In genomic region chr3:148360046-148360445, GRCh38 we compare ENCODE assay signal across 29 cellular contexts.
DNase-seq lines count a peak whose midpoint lies in the region; ATAC-seq and TF ChIP-seq lines count a peak whose summit lies in the region.
"Had no signal": no experiment of that assay in that cellular context is flagged by ENCODE, and none has a peak within 500 bp of the region (broad histone marks: within the 10 kb centered on the region; RNA-seq: fewer than 3 reads in every experiment).

No MANE protein-coding gene starts in this region.

- POLR2A ChIA-PET in AG04450 (lab: Yijun Ruan, JAX): no interaction called here

- TF ChIP-seq EP300 in gastroesophageal sphincter (IDR thresholded peaks at IDR 0.05): no peak

- no peak for ATAC-seq in gastroesophageal sphincter
- ATAC-seq: activated T-helper 17 cell treated with anti-CD3 and anti-CD28 coated beads, Interleukin-2, amount 50 U/mL, for 72 hours; body of pancreas; GM23338; mucosa of descending colon; Panc1; sciatic nerve; stimulated activated naive CD8-positive, alpha-beta T cell treated with anti-CD3 and anti-CD28 coated beads, Interleukin-15, amount 100 ng/mL, for 72 hours had no signal

- intact Hi-C loops in testis (cut with DNase I; ENCODE audit: low total_unique reads) (no loop called here), ascending aorta (cut with DNase I) (no loop called here), posterior vena cava (cut with DNase I) (no loop called here)

- no peaks in the 10 kb centered on the region for H3K36me3 ChIP-seq in GM23248 (ENCODE audit: low read depth)
- H3K36me3 ChIP-seq in gastroesophageal sphincter: no peaks in the 10 kb centered on the region
- no peaks in the 10 kb centered on the region for H3K36me3 ChIP-seq in testis (ENCODE audit: low read depth, missing control alignments)
- H3K36me3 ChIP-seq in ascending aorta: no peaks in the 10 kb centered on the region
- H3K36me3 ChIP-seq: transverse colon had no signal

- H3K4me1 ChIP-seq in GM23248 (ENCODE audit: insufficient read depth) (peaks cover 21% of the 10 kb centered on the region), gastroesophageal sphincter (no peaks in the 10 kb centered on the region), testis (no peaks in the 10 kb centered on the region), ascending aorta (no peaks in the 10 kb centered on the region)
- H3K4me1 ChIP-seq: body of pancreas, transverse colon had no signal

- no peaks in the 10 kb centered on the region for H3K9me3 ChIP-seq in AG04450 (ENCODE audit: control insufficient read depth, insufficient read depth, low read length)
- H3K9me3 ChIP-seq in GM23248 (ENCODE audit: low read depth): no peaks in the 10 kb centered on the region
- H3K9me3 ChIP-seq in gastroesophageal sphincter: no peaks in the 10 kb centered on the region
- H3K9me3 ChIP-seq in testis: no peaks in the 10 kb centered on the region
- no peaks in the 10 kb centered on the region for H3K9me3 ChIP-seq in ascending aorta
- H3K9me3 ChIP-seq: body of pancreas, mucosa of descending colon, transverse colon had no signal

- H2AFZ ChIP-seq in GM23248: peak overlapping the region; percentile 20; the same call in 1 of the 2 replicates
- H2AFZ ChIP-seq: GM23338 had no signal

- no peaks in the 10 kb centered on the region for H4K20me1 ChIP-seq in GM23248 (ENCODE audit: insufficient read depth)

- H3K9ac ChIP-seq in GM23248: no peak overlapping the region

- H3F3A ChIP-seq in GM23248 (ENCODE audit: insufficient read depth): peaks cover 29% of the 10 kb centered on the region

- TF ChIP-seq CTCF in AG04450 (IDR thresholded peaks at IDR 0.05; ENCODE audit: low read depth, low read length): no peak
- TF ChIP-seq CTCF in gastroesophageal sphincter (IDR thresholded peaks at IDR 0.05): no peak
- TF ChIP-seq CTCF in testis (IDR thresholded peaks at IDR 0.05): no peak
- no peak for TF ChIP-seq CTCF in ascending aorta (IDR thresholded peaks at IDR 0.05)

- H3K79me2 ChIP-seq in GM23248 (ENCODE audit: insufficient read depth): no peaks in the 10 kb centered on the region

- H3K4me3 ChIP-seq in AG04450 (ENCODE audit: low read depth, low read length) (no peak overlapping the region), GM23248 (no peak overlapping the region), gastroesophageal sphincter (no peak overlapping the region), testis (no peak overlapping the region), ascending aorta (no peak overlapping the region)
- H3K4me3 ChIP-seq: body of pancreas, GM23338, mucosa of descending colon, transverse colon had no signal

- TF ChIP-seq POLR2A in gastroesophageal sphincter (IDR thresholded peaks at IDR 0.05) (no peak), testis (IDR thresholded peaks at IDR 0.05) (no peak)

- no peaks in the 10 kb centered on the region for H3K9me2 ChIP-seq in GM23248 (ENCODE audit: insufficient read depth)

- CTCF ChIA-PET in AG04450 (lab: Charles Lee): interaction anchor here (1.1 kb wide), 1 partner anchor 51 kb away, joined by 9 read pairs; no protein-coding TSS in a partner anchor

- in situ Hi-C loops in GM23248 (cut with MboI): no loop called here

- H3K27me3 ChIP-seq in AG04450 (ENCODE audit: control insufficient read depth, insufficient read depth, low read length) (no peaks in the 10 kb centered on the region), GM23248 (replicated peaks; ENCODE audit: insufficient read depth) (no peaks in the 10 kb centered on the region), gastroesophageal sphincter (no peaks in the 10 kb centered on the region), testis (no peaks in the 10 kb centered on the region), ascending aorta (no peaks in the 10 kb centered on the region)
- H3K27me3 ChIP-seq: body of pancreas, transverse colon had no signal

- H3K27ac ChIP-seq in AG04450 (ENCODE audit: low read depth, low read length) (no peak overlapping the region), GM23248 (peak overlapping the region; percentile 3; the same call in 1 of the 2 replicates), gastroesophageal sphincter (no peak overlapping the region), testis (no peak overlapping the region), ascending aorta (no peak overlapping the region)
- H3K27ac ChIP-seq: body of pancreas, transverse colon had no signal

- peak; percentile 38 for DNase-seq in AG04450 (ENCODE audit: low read depth, low spot score)
- DNase-seq in GM23248: peak; percentile 62
- DNase-seq in astrocyte of the hippocampus (ENCODE audit: low read depth, low spot score): peak; percentile 44
- DNase-seq in iris pigment epithelial cell (ENCODE audit: low read depth): peak; percentile 60
- DNase-seq in testis: no peak
- DNase-seq in ascending aorta (ENCODE audit: low spot score in 2 of 2): no peak
- no peak for DNase-seq in posterior vena cava (ENCODE audit: low spot score)
- DNase-seq: 8988T; activated B cell treated with CpG ODN at 0.5 μM for 24 hours; activated CD4-positive, alpha-beta memory T cell treated with anti-CD3 and anti-CD28 coated beads for 36 hours; activated CD8-positive, alpha-beta memory T cell treated with anti-CD3 and anti-CD28 coated beads, Interleukin-2, amount 50 U/mL, for 48 hours; body of pancreas; C1 segment of cervical spinal cord; DND-41; effector CD8-positive, alpha-beta T cell; KBM-7; mucosa of descending colon; NCI-H1436 treated with DMSO at 0.1 percent for 48 hours; NCI-H510A treated with DMSO at 0.1 percent for 48 hours; NK-92 treated with Interleukin-12 subunit alpha and Interleukin-12 subunit beta, amount 100 ng/mL, for 24 hours; SHP77 treated with DMSO at 0.1 percent for 48 hours; stimulated activated naive CD8-positive, alpha-beta T cell treated with anti-CD3 and anti-CD28 coated beads, Interleukin-15, amount 100 ng/mL, for 72 hours; T1000; transverse colon had no signal

- peak overlapping the region; percentile 34 for H3K4me2 ChIP-seq in GM23248 (ENCODE audit: unreplicated experiment)
- H3K4me2 ChIP-seq: GM23338 had no signal

Comparison
In these comparisons a context has a peak if more than half of its experiments do, and no peak if none do; other contexts are left out.
1. DNase-seq: peak in AG04450 (single experiment), GM23248 (single experiment), astrocyte of the hippocampus (single experiment) and iris pigment epithelial cell (single experiment); none in testis (single experiment), ascending aorta (0 of 2) and posterior vena cava (single experiment).